Comparison of ENCODE assay signal across 16 cellular contexts in genomic region chr13:113526466-113527220, GRCh38. TPM values are rescaled to one million over a fixed set of nuclear protein-coding genes. Genes with fewer than 3 reads are reported as not detected.
A peak's percentile ranks its signal among the peaks of the same experiment; 100 is the strongest.
DNase-seq lines count a peak whose midpoint lies in the region; ATAC-seq, FAIRE-seq and TF ChIP-seq lines count a peak whose summit lies in the region.
"Had no signal": no experiment of that assay in that cellular context is flagged by ENCODE, and none has a peak within 500 bp of the region (broad histone marks: within the 10 kb centered on the region; RNA-seq: fewer than 3 reads in every experiment).

No MANE protein-coding gene starts in this region.

- H3K27me3 ChIP-seq in HepG2 (ENCODE audit: control insufficient read depth in 1 of 2, insufficient read depth in 2 of 2, low read length in 2 of 2): no peaks in the 10 kb centered on the region
- H3K27me3 ChIP-seq in right lobe of liver: no peaks in the 10 kb centered on the region
- H3K27me3 ChIP-seq in GM23248 (replicated peaks; ENCODE audit: insufficient read depth): no peaks in the 10 kb centered on the region
- H3K27me3 ChIP-seq: uterus had no signal

- no peak overlapping the region for H3K4me3 Mint-ChIP-seq in activated CD8-positive, alpha-beta memory T cell treated with anti-CD3 and anti-CD28 coated beads, Interleukin-2, amount 10 ng/mL, durations not matched to agents 7 days and 5 days
- H3K4me3 Mint-ChIP-seq: activated naive CD4-positive, alpha-beta T cell treated with anti-CD3 and anti-CD28 coated beads, Interleukin-2, amount 10 ng/mL, durations not matched to agents 7 days and 5 days had no signal

- no peak overlapping the region for H2AFZ ChIP-seq in HepG2 (ENCODE audit: low read length)
- no peak overlapping the region for H2AFZ ChIP-seq in GM23248

- TF ChIP-seq EP300 in HepG2 (IDR thresholded peaks at IDR 0.05; ENCODE audit: low read depth in 2 of 2, low read length in 2 of 2) (no peak), HepG2 (CRISPR knock-in tag; IDR thresholded peaks at IDR 0.05; ENCODE audit: borderline replicate concordance) (no peak)

- CTCF ChIA-PET in HepG2 (lab: Yijun Ruan, JAX; ENCODE audit: low intra/inter-chr PET ratio, low total read pairs): no interaction called here
- CTCF ChIA-PET in activated CD8-positive, alpha-beta memory T cell treated with anti-CD3 and anti-CD28 coated beads, Interleukin-2, amount 10 ng/mL, durations not matched to agents 7 days and 5 days (lab: Charles Lee): no interaction called here

- no TSS peak for BruUV-seq in HepG2 (replicated peaks; lab: Mats Ljungman, UMichigan)

- TF ChIP-seq POLR2A in HepG2 (IDR thresholded peaks at IDR 0.05; ENCODE audit: insufficient read depth in 1 of 2, low read depth in 2 of 2, low read length in 2 of 2) (no peak), right lobe of liver (IDR thresholded peaks at IDR 0.05) (no peak)

- H3K4me1 Mint-ChIP-seq in activated CD8-positive, alpha-beta memory T cell treated with anti-CD3 and anti-CD28 coated beads, Interleukin-2, amount 10 ng/mL, durations not matched to agents 7 days and 5 days: no peaks in the 10 kb centered on the region
- H3K4me1 Mint-ChIP-seq: activated naive CD4-positive, alpha-beta T cell treated with anti-CD3 and anti-CD28 coated beads, Interleukin-2, amount 10 ng/mL, durations not matched to agents 7 days and 5 days had no signal

- no peak for DNase-seq in HepG2 (ENCODE audit: low spot score)
- no peak for DNase-seq in right lobe of liver
- peak; percentile 86 for DNase-seq in NCI-H345 treated with DMSO at 0.1 percent for 48 hours (lab: John Stamatoyannopoulos, UW; ENCODE audit: unreplicated experiment)
- peak; percentile 37 for DNase-seq in kidney
- no peak for DNase-seq in occipital lobe (lab: John Stamatoyannopoulos, UW)
- no peak for DNase-seq in GM23248
- DNase-seq in activated CD8-positive, alpha-beta memory T cell treated with anti-CD3 and anti-CD28 coated beads, Interleukin-2, amount 10 ng/mL, durations not matched to agents 7 days and 5 days: no peak
- DNase-seq in T-helper 1 cell: no peak
- DNase-seq: activated CD4-positive, alpha-beta T cell treated with anti-CD3 and anti-CD28 coated beads for 48 hours; activated naive CD4-positive, alpha-beta T cell treated with anti-CD3 and anti-CD28 coated beads, Interleukin-2, amount 10 ng/mL, durations not matched to agents 7 days and 5 days; NCI-H226; uterus had no signal

- no peak overlapping the region for H3K27ac ChIP-seq in HepG2 (ENCODE audit: extremely low read length, insufficient read depth, low read length)
- H3K27ac ChIP-seq in right lobe of liver: no peak overlapping the region
- H3K27ac ChIP-seq in kidney (ENCODE audit: low read depth in 2 of 2, low read length in 2 of 2): no peak overlapping the region
- no peak overlapping the region for H3K27ac ChIP-seq in GM23248
- H3K27ac ChIP-seq: uterus had no signal

- 94% methylated on average over 9 of the region's 12 CpGs for WGBS in HepG2 (ENCODE audit: low lambda C conversion rate)
- WGBS in right lobe of liver (ENCODE audit: insufficient coverage, low coverage, low lambda C conversion rate, missing lambda C conversion rate): 81% methylated on average over 6 of the region's 12 CpGs
- WGBS in GM23248 (ENCODE audit: low coverage in 1 of 2, low lambda C conversion rate in 2 of 2, missing lambda C conversion rate in 2 of 2), 2 experiments: 89 to 94% methylated on average over 12 of the region's 12 CpGs

- H4K20me1 ChIP-seq in HepG2 (ENCODE audit: insufficient read depth, low read length) (no peaks in the 10 kb centered on the region), GM23248 (ENCODE audit: insufficient read depth) (no peaks in the 10 kb centered on the region; the same call in 1 of the 2 replicates)

- H3K9me3 Mint-ChIP-seq in activated CD8-positive, alpha-beta memory T cell treated with anti-CD3 and anti-CD28 coated beads, Interleukin-2, amount 10 ng/mL, durations not matched to agents 7 days and 5 days (ENCODE audit: low read depth): no peaks in the 10 kb centered on the region
- H3K9me3 Mint-ChIP-seq: activated naive CD4-positive, alpha-beta T cell treated with anti-CD3 and anti-CD28 coated beads, Interleukin-2, amount 10 ng/mL, durations not matched to agents 7 days and 5 days had no signal

- intact Hi-C loops in HepG2 (cut with micrococcal nuclease; ENCODE audit: unreplicated experiment) (no loop called here), right lobe of liver (cut with DNase I) (no loop called here), kidney (cut with DNase I) (no loop called here)

- H3K27ac Mint-ChIP-seq in activated CD8-positive, alpha-beta memory T cell treated with anti-CD3 and anti-CD28 coated beads, Interleukin-2, amount 10 ng/mL, durations not matched to agents 7 days and 5 days: no peak overlapping the region
- H3K27ac Mint-ChIP-seq: activated naive CD4-positive, alpha-beta T cell treated with anti-CD3 and anti-CD28 coated beads, Interleukin-2, amount 10 ng/mL, durations not matched to agents 7 days and 5 days had no signal

- no peak overlapping the region for H3K4me2 ChIP-seq in HepG2 (ENCODE audit: low read depth, low read length)
- H3K4me2 ChIP-seq in GM23248 (ENCODE audit: unreplicated experiment): no peak overlapping the region

- TF ChIP-seq CTCF in HepG2 (CRISPR knock-in tag; IDR thresholded peaks at IDR 0.05): no peak
- TF ChIP-seq CTCF in right lobe of liver (IDR thresholded peaks at IDR 0.05): no peak
- TF ChIP-seq CTCF in kidney (IDR thresholded peaks at IDR 0.05; ENCODE audit: borderline replicate concordance, extremely low read depth, insufficient read depth): no peak

- FAIRE-seq in HepG2 (lab: Jason Lieb, UNC) (no peak), kidney (lab: Jason Lieb, UNC) (no peak)
- FAIRE-seq: colon had no signal

- H3K9me3 ChIP-seq in HepG2 (ENCODE audit: low read length): no peaks in the 10 kb centered on the region
- H3K9me3 ChIP-seq in right lobe of liver: no peaks in the 10 kb centered on the region
- H3K9me3 ChIP-seq in kidney (ENCODE audit: control insufficient read depth in 1 of 2, low read length in 2 of 2): no peaks in the 10 kb centered on the region
- no peaks in the 10 kb centered on the region for H3K9me3 ChIP-seq in GM23248 (ENCODE audit: low read depth)
- H3K9me3 ChIP-seq: uterus had no signal

- H3K36me3 Mint-ChIP-seq in activated CD8-positive, alpha-beta memory T cell treated with anti-CD3 and anti-CD28 coated beads, Interleukin-2, amount 10 ng/mL, durations not matched to agents 7 days and 5 days: peaks cover 14% of the 10 kb centered on the region

- POLR2A ChIA-PET in HepG2 (lab: Yijun Ruan, JAX): no interaction called here

- no peak overlapping the region for H3K9ac ChIP-seq in HepG2 (ENCODE audit: insufficient read depth, low read depth, low read length)
- no peak overlapping the region for H3K9ac ChIP-seq in kidney (ENCODE audit: low read length in 2 of 2)
- no peak overlapping the region for H3K9ac ChIP-seq in GM23248

- H3K79me2 ChIP-seq in HepG2 (ENCODE audit: insufficient read depth, low read length): peaks cover 2% of the 10 kb centered on the region
- peaks cover 62% of the 10 kb centered on the region for H3K79me2 ChIP-seq in GM23248 (ENCODE audit: insufficient read depth)

- no peak overlapping the region for H3K4me3 ChIP-seq in HepG2 (replicated peaks in 1 of 3; ENCODE audit: insufficient read depth in 1 of 3, low read depth in 2 of 3, low read length in 3 of 3)
- no peak overlapping the region for H3K4me3 ChIP-seq in right lobe of liver
- no peak overlapping the region for H3K4me3 ChIP-seq in kidney (ENCODE audit: low read length in 2 of 2)
- H3K4me3 ChIP-seq in GM23248: no peak overlapping the region
- H3K4me3 ChIP-seq: uterus had no signal

- H3K36me3 ChIP-seq in HepG2 (replicated peaks in 1 of 2; ENCODE audit: control insufficient read depth in 1 of 2, insufficient read depth in 2 of 2, low read length in 2 of 2) (peaks cover 8 to 44% of the 10 kb centered on the region in 2 experiments; a peak in 4 of 5 replicates), right lobe of liver (peaks cover 0 to 8% (median under 1%) of the 10 kb centered on the region in 4 donors), kidney (ENCODE audit: control insufficient read depth in 1 of 2, insufficient read depth in 2 of 2, low read length in 2 of 2) (peaks cover 13 to 16% of the 10 kb centered on the region in 2 donors), GM23248 (ENCODE audit: low read depth) (peaks cover 52% of the 10 kb centered on the region)
- H3K36me3 ChIP-seq: uterus had no signal

- H3K4me1 ChIP-seq in HepG2 (ENCODE audit: insufficient read depth, low read length): no peaks in the 10 kb centered on the region
- H3K4me1 ChIP-seq in right lobe of liver: no peaks in the 10 kb centered on the region
- no peaks in the 10 kb centered on the region for H3K4me1 ChIP-seq in kidney (ENCODE audit: control insufficient read depth in 1 of 2, insufficient read depth in 1 of 2, low read depth in 1 of 2, low read length in 2 of 2)
- H3K4me1 ChIP-seq in GM23248 (ENCODE audit: insufficient read depth): no peaks in the 10 kb centered on the region
- H3K4me1 ChIP-seq: uterus had no signal

- ATAC-seq in HepG2 (no peak), right lobe of liver (no peak)
- ATAC-seq in activated CD8-positive, alpha-beta memory T cell treated with anti-CD3 and anti-CD28 coated beads, Interleukin-2, amount 10 ng/mL, durations not matched to agents 7 days and 5 days: no peak
- ATAC-seq: left lobe of liver, Panc1, SK-N-SH treated with all-trans-retinoic acid at 6 μM for 48 hours had no signal

- TF ChIP-seq RAD21 in HepG2 (CRISPR knock-in tag; IDR thresholded peaks at IDR 0.05): no peak

- peaks cover 7% of the 10 kb centered on the region; the same call in 1 of the 2 replicates for H3F3A ChIP-seq in GM23248 (ENCODE audit: insufficient read depth)

- H3K9me2 ChIP-seq in GM23248 (ENCODE audit: insufficient read depth): no peaks in the 10 kb centered on the region

- H3K27me3 Mint-ChIP-seq in activated CD8-positive, alpha-beta memory T cell treated with anti-CD3 and anti-CD28 coated beads, Interleukin-2, amount 10 ng/mL, durations not matched to agents 7 days and 5 days: no peaks in the 10 kb centered on the region
- H3K27me3 Mint-ChIP-seq: activated naive CD4-positive, alpha-beta T cell treated with anti-CD3 and anti-CD28 coated beads, Interleukin-2, amount 10 ng/mL, durations not matched to agents 7 days and 5 days had no signal

- in situ Hi-C loops in HepG2 (cut with HindIII; ENCODE audit: extremely low pct_ligation_motif_present, low pct_unique_long_range_greater_than_20kb) (no loop called here), GM23248 (cut with MboI) (no loop called here)

RNA-seq across cellular contexts. Expression of gene DCUN1D2, which starts 36.1 kb away (rescaled TPM):
- total RNA-seq in HepG2 (2016; rRNA removed; fragmentation: Illumina TruSeq; extraction: Trizol) (7.4 and 9.6 TPM in 2 replicates), right lobe of liver (10 to 100 TPM in 3 of 6 experiments, 1 to 10 TPM in 3; 6.1 to 11.7 (median 9.3) TPM), kidney (19.5 TPM), occipital lobe (19.2 TPM)
- 12.3 and 13.3 TPM in 2 replicates for total RNA-seq in HepG2 (2016; cell fraction: cytosol; rRNA removed; fragmentation: Illumina TruSeq; extraction: Trizol; ENCODE audit: low read depth)
- total RNA-seq in HepG2 (2016; cell fraction: insoluble cytoplasmic fraction; rRNA removed; fragmentation: Illumina TruSeq; extraction: Trizol): 6.4 and 10.2 TPM in 2 replicates
- 9.2 and 9.7 TPM in 2 replicates for total RNA-seq in HepG2 (2016; cell fraction: membrane; rRNA removed; fragmentation: Illumina TruSeq; extraction: Trizol)
- 16.2 and 17.5 TPM in 2 replicates for total RNA-seq in HepG2 (2016; cell fraction: nucleus; rRNA removed; fragmentation: Illumina TruSeq; extraction: Trizol)
- polyA plus RNA-seq in HepG2 (2011; rRNA removed) (9.1 and 11.9 TPM in 2 replicates), kidney (ENCODE audit: insufficient read depth, low read depth, low replicate concordance) (7.6 TPM), GM23248 (2016; fragmentation: Nextera tagmentation; extraction: Ambion mirVana) (7.2 and 11.1 TPM in 2 replicates)
- polyA plus RNA-seq in HepG2 (2011; cell fraction: cytosol; rRNA removed): 7.6 and 8.0 TPM in 2 replicates
- polyA plus RNA-seq in HepG2 (2011; cell fraction: nucleus; rRNA removed): 23.2 and 28.2 TPM in 2 replicates
- 11.5 and 12.0 TPM in 2 replicates for polyA plus RNA-seq in HepG2 (2012)
- 2.5 and 2.6 TPM in 2 replicates for polyA plus RNA-seq in HepG2 (2016; cell fraction: cytosol; fragmentation: Illumina TruSeq; extraction: Trizol; ENCODE audit: low read depth)
- 7.2 and 9.3 TPM in 2 replicates for polyA plus RNA-seq in HepG2 (2016; cell fraction: insoluble cytoplasmic fraction; fragmentation: Illumina TruSeq; extraction: Trizol; ENCODE audit: low read depth)
- 4.7 and 5.4 TPM in 2 replicates for polyA plus RNA-seq in HepG2 (2016; cell fraction: membrane; fragmentation: Illumina TruSeq; extraction: Trizol; ENCODE audit: low read depth)
- polyA plus RNA-seq in HepG2 (2016; cell fraction: nucleus; fragmentation: Illumina TruSeq; extraction: Trizol; ENCODE audit: insufficient read depth, low read depth): 56.9 and 58.1 TPM in 2 replicates
- polyA minus RNA-seq in HepG2 (2011; rRNA and poly(A)+ RNA removed; ENCODE audit: low replicate concordance): 6.2 and 8.7 TPM in 2 replicates
- polyA minus RNA-seq in HepG2 (2011; cell fraction: cytosol; rRNA and poly(A)+ RNA removed): 2.3 and 2.4 TPM in 2 replicates
- polyA minus RNA-seq in HepG2 (2011; cell fraction: nucleus; rRNA and poly(A)+ RNA removed): 17.4 and 24.3 TPM in 2 replicates
- total RNA-seq in GM23248 (2014; rRNA removed; shearing (Covaris generic)): 9.9 and 22.1 TPM in 2 replicates
- 10 to 100 TPM; 17.2 to 29.1 TPM for total RNA-seq in activated CD8-positive, alpha-beta memory T cell treated with anti-CD3 and anti-CD28 coated beads, Interleukin-2, amount 10 ng/mL, durations not matched to agents 7 days and 5 days

RNA-seq across cellular contexts. Expression of gene TFDP1, which starts 57.9 kb away (rescaled TPM):
- total RNA-seq in HepG2 (2016; rRNA removed; fragmentation: Illumina TruSeq; extraction: Trizol) (78.3 and 84.2 TPM in 2 replicates), right lobe of liver (10 to 100 TPM; 21.7 to 26.9 (median 25.1) TPM), kidney (46.9 TPM), occipital lobe (28.9 TPM)
- total RNA-seq in HepG2 (2016; cell fraction: cytosol; rRNA removed; fragmentation: Illumina TruSeq; extraction: Trizol; ENCODE audit: low read depth): 194 and 195 TPM in 2 replicates
- 67.1 and 88.3 TPM in 2 replicates for total RNA-seq in HepG2 (2016; cell fraction: insoluble cytoplasmic fraction; rRNA removed; fragmentation: Illumina TruSeq; extraction: Trizol)
- total RNA-seq in HepG2 (2016; cell fraction: membrane; rRNA removed; fragmentation: Illumina TruSeq; extraction: Trizol): 221 and 222 TPM in 2 replicates
- 49.7 and 57.5 TPM in 2 replicates for total RNA-seq in HepG2 (2016; cell fraction: nucleus; rRNA removed; fragmentation: Illumina TruSeq; extraction: Trizol)
- polyA plus RNA-seq in HepG2 (2011; rRNA removed) (31.6 and 38.0 TPM in 2 replicates), kidney (ENCODE audit: insufficient read depth, low read depth, low replicate concordance) (33.8 TPM), GM23248 (2016; fragmentation: Nextera tagmentation; extraction: Ambion mirVana) (122 and 127 TPM in 2 replicates)
- 25.7 and 26.3 TPM in 2 replicates for polyA plus RNA-seq in HepG2 (2011; cell fraction: cytosol; rRNA removed)
- polyA plus RNA-seq in HepG2 (2011; cell fraction: nucleus; rRNA removed): 37.1 and 39.8 TPM in 2 replicates
- polyA plus RNA-seq in HepG2 (2012): 25.2 and 38.0 TPM in 2 replicates
- polyA plus RNA-seq in HepG2 (2016; cell fraction: cytosol; fragmentation: Illumina TruSeq; extraction: Trizol; ENCODE audit: low read depth): 283 and 288 TPM in 2 replicates
- 98.5 and 123 TPM in 2 replicates for polyA plus RNA-seq in HepG2 (2016; cell fraction: insoluble cytoplasmic fraction; fragmentation: Illumina TruSeq; extraction: Trizol; ENCODE audit: low read depth)
- polyA plus RNA-seq in HepG2 (2016; cell fraction: membrane; fragmentation: Illumina TruSeq; extraction: Trizol; ENCODE audit: low read depth): 260 and 268 TPM in 2 replicates
- 93.4 and 97.4 TPM in 2 replicates for polyA plus RNA-seq in HepG2 (2016; cell fraction: nucleus; fragmentation: Illumina TruSeq; extraction: Trizol; ENCODE audit: insufficient read depth, low read depth)
- polyA minus RNA-seq in HepG2 (2011; rRNA and poly(A)+ RNA removed; ENCODE audit: low replicate concordance): 27.0 and 92.2 TPM in 2 replicates
- 13.8 and 22.4 TPM in 2 replicates for polyA minus RNA-seq in HepG2 (2011; cell fraction: cytosol; rRNA and poly(A)+ RNA removed)
- 24.0 and 26.7 TPM in 2 replicates for polyA minus RNA-seq in HepG2 (2011; cell fraction: nucleus; rRNA and poly(A)+ RNA removed)
- total RNA-seq in GM23248 (2014; rRNA removed; shearing (Covaris generic)): 59.6 and 74.8 TPM in 2 replicates
- 100 to 1,000 TPM; 168 to 175 TPM for total RNA-seq in activated CD8-positive, alpha-beta memory T cell treated with anti-CD3 and anti-CD28 coated beads, Interleukin-2, amount 10 ng/mL, durations not matched to agents 7 days and 5 days

Comparison
In these comparisons a context has a peak if more than half of its experiments do, and no peak if none do; other contexts are left out.
1. DNase-seq: peak in NCI-H345 treated with DMSO at 0.1 percent for 48 hours (single experiment) and kidney (single experiment); none in HepG2 (single experiment), right lobe of liver (0 of 3), occipital lobe (single experiment), GM23248 (single experiment), activated CD8-positive, alpha-beta memory T cell treated with anti-CD3 and anti-CD28 coated beads, Interleukin-2, amount 10 ng/mL, durations not matched to agents 7 days and 5 days (single experiment) and T-helper 1 cell (0 of 5).